In genomic region chrX:16458208-16458607, GRCh38 we compare ENCODE assay signal across 23 cellular contexts.
"Had no signal": no experiment of that assay in that cellular context is flagged by ENCODE, and none has a peak within 500 bp of the region (broad histone marks: within the 10 kb centered on the region; RNA-seq: fewer than 3 reads in every experiment).

No MANE protein-coding gene starts in this region.

- H3K4me3 Mint-ChIP-seq: activated naive CD4-positive, alpha-beta T cell treated with anti-CD3 and anti-CD28 coated beads, Interleukin-2, amount 10 ng/mL, durations not matched to agents 7 days and 5 days; activated naive CD8-positive, alpha-beta T cell treated with anti-CD3 and anti-CD28 coated beads, Interleukin-2, amount 10 ng/mL, durations not matched to agents 7 days and 5 days; nephron; T-helper 1 cell treated with Interleukin-12 subunit alpha and Interleukin-12 subunit beta and Interleukin-4 antibody, amounts not matched to agents 30 μg/mL and 1 μg/mL, for 36 hours had no signal

- H3K9me3 ChIP-seq: left lung, mucosa of descending colon, neutrophil, right lobe of liver, testis, transverse colon had no signal

- DNase-seq: activated CD4-positive, alpha-beta T cell treated with anti-CD3 and anti-CD28 coated beads for 48 hours; activated CD4-positive, alpha-beta T cell treated with anti-CD3 and anti-CD28 coated beads, Interleukin-2, amount 50 U/mL, for 48 hours; activated CD8-positive, alpha-beta memory T cell treated with anti-CD3 and anti-CD28 coated beads for 24 hours; activated gamma-delta T cell; activated naive CD4-positive, alpha-beta T cell treated with anti-CD3 and anti-CD28 coated beads, Interleukin-2, amount 10 ng/mL, durations not matched to agents 7 days and 5 days; activated naive CD8-positive, alpha-beta T cell treated with anti-CD3 and anti-CD28 coated beads, Interleukin-2, amount 10 ng/mL, durations not matched to agents 7 days and 5 days; activated T-cell treated with anti-CD3 and anti-CD28 coated beads, Interleukin-2, amount 50 U/mL, for 1 hour; central memory CD4-positive, alpha-beta T cell; foreskin fibroblast; kidney glomerular epithelial cell; left lung; mucosa of descending colon; right lobe of liver; stimulated activated CD4-positive, alpha-beta T cell treated with anti-CD3 and anti-CD28 coated beads, Interleukin-2, amount 100 ng/mL, for 48 hours; stimulated activated naive CD8-positive, alpha-beta T cell treated with anti-CD3 and anti-CD28 coated beads, Interleukin-15, Interleukin-2, amounts not matched to agents 100 U/mL and 50 U/mL, for 24 hours; T-helper 9 cell; testis; transverse colon had no signal

- H3K27me3 Mint-ChIP-seq: activated naive CD4-positive, alpha-beta T cell treated with anti-CD3 and anti-CD28 coated beads, Interleukin-2, amount 10 ng/mL, durations not matched to agents 7 days and 5 days; activated naive CD8-positive, alpha-beta T cell treated with anti-CD3 and anti-CD28 coated beads, Interleukin-2, amount 10 ng/mL, durations not matched to agents 7 days and 5 days had no signal

- H3K36me3 ChIP-seq: left lung, neutrophil, right lobe of liver, transverse colon had no signal

- H3K9me3 Mint-ChIP-seq: activated naive CD4-positive, alpha-beta T cell treated with anti-CD3 and anti-CD28 coated beads, Interleukin-2, amount 10 ng/mL, durations not matched to agents 7 days and 5 days; activated naive CD8-positive, alpha-beta T cell treated with anti-CD3 and anti-CD28 coated beads, Interleukin-2, amount 10 ng/mL, durations not matched to agents 7 days and 5 days; nephron; T-helper 1 cell treated with Interleukin-12 subunit alpha and Interleukin-12 subunit beta and Interleukin-4 antibody, amounts not matched to agents 30 μg/mL and 1 μg/mL, for 36 hours had no signal

- H3K4me1 Mint-ChIP-seq: activated naive CD4-positive, alpha-beta T cell treated with anti-CD3 and anti-CD28 coated beads, Interleukin-2, amount 10 ng/mL, durations not matched to agents 7 days and 5 days; activated naive CD8-positive, alpha-beta T cell treated with anti-CD3 and anti-CD28 coated beads, Interleukin-2, amount 10 ng/mL, durations not matched to agents 7 days and 5 days had no signal

- H3K4me1 ChIP-seq: left lung, right lobe of liver, testis, transverse colon had no signal

- H3K4me3 ChIP-seq: left lung, mucosa of descending colon, right lobe of liver, testis, transverse colon had no signal

- H3K27ac Mint-ChIP-seq: activated naive CD4-positive, alpha-beta T cell treated with anti-CD3 and anti-CD28 coated beads, Interleukin-2, amount 10 ng/mL, durations not matched to agents 7 days and 5 days; activated naive CD8-positive, alpha-beta T cell treated with anti-CD3 and anti-CD28 coated beads, Interleukin-2, amount 10 ng/mL, durations not matched to agents 7 days and 5 days; nephron; T-helper 1 cell treated with Interleukin-12 subunit alpha and Interleukin-12 subunit beta and Interleukin-4 antibody, amounts not matched to agents 30 μg/mL and 1 μg/mL, for 36 hours had no signal

- H3K27me3 ChIP-seq: left lung, neutrophil, right lobe of liver, testis, transverse colon had no signal

- H3K36me3 Mint-ChIP-seq: activated naive CD4-positive, alpha-beta T cell treated with anti-CD3 and anti-CD28 coated beads, Interleukin-2, amount 10 ng/mL, durations not matched to agents 7 days and 5 days; activated naive CD8-positive, alpha-beta T cell treated with anti-CD3 and anti-CD28 coated beads, Interleukin-2, amount 10 ng/mL, durations not matched to agents 7 days and 5 days had no signal

- H3K27ac ChIP-seq: left lung, neutrophil, right lobe of liver, testis, transverse colon, VCaP had no signal

- ATAC-seq: activated CD4-positive, CD25-positive, alpha-beta regulatory T cell treated with anti-CD3 and anti-CD28 coated beads, Interleukin-2, amount 50 U/mL, for 24 hours; left lung; mucosa of descending colon; right lobe of liver; stimulated activated naive CD8-positive, alpha-beta T cell treated with anti-CD3 and anti-CD28 coated beads, Interleukin-15, Interleukin-2, amounts not matched to agents 100 U/mL and 50 U/mL, for 24 hours had no signal
